In the genomic region with DNA sequence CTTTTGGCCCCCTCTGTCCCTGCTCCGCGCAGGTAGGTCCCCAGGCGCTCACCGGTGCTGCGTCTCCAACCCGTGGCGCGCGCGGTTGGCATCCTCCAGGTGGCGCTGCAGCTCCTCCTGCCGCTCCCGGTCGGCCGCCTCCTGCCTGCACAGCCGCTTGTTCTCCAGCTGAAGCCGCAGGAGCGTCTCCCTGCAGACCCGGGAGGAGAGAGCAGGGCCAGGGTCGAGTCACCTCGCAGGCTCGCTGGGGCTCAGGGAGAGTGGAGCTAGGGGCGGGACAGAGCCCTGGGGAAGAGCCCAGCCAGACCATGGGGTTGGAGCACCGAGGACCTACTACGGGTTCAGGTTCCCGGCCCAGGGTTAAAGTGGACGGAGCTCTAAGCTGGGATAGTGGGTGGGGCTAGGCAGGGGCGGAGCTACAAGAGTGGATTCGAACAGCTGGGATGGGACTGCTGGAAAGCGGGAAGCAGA, we compare ENCODE assay signal across 8 cellular contexts. TPM values are rescaled to one million over a fixed set of nuclear protein-coding genes. Genes with fewer than 3 reads are reported as not detected.
DNase-seq lines count a peak whose midpoint lies in the region; ATAC-seq, FAIRE-seq and TF ChIP-seq lines count a peak whose summit lies in the region.

No MANE protein-coding gene starts in this region.

- H2BK5ac ChIP-seq in H9 (ENCODE audit: insufficient read length, low read length), result no peak overlapping the region

- peak overlapping the region; percentile 33 to 69 (median 52); a peak in 17 of 20 replicates for H3K4me3 ChIP-seq in BLaER1 treated with 17β-estradiol and CSF1 and Interleukin-3, amounts not matched to agents 10 nM and 100 nM
- H3K4me3 ChIP-seq in K562, result peak overlapping the region; percentile 41
- peak overlapping the region; percentile 53 for H3K4me3 ChIP-seq in iPS-18a (ENCODE audit: low read length)

- no peak overlapping the region for H2BK20ac ChIP-seq in H9 (ENCODE audit: low read depth, low read length, poor library complexity, severe bottlenecking)

- peaks cover 9 to 17% of the 10 kb centered on the region in 2 experiments for H3K4me1 Mint-ChIP-seq in H9

- H3K79me2 ChIP-seq in H9 (ENCODE audit: insufficient read depth, low read length), result no peaks in the 10 kb centered on the region
- H3K79me2 ChIP-seq in K562 (ENCODE audit: control insufficient read depth, insufficient read depth, low read length), result no peaks in the 10 kb centered on the region

- H2BK12ac ChIP-seq in H9 (ENCODE audit: insufficient read length, low read depth, low read length), result no peak overlapping the region

- no peaks in the 10 kb centered on the region for H3K23me2 ChIP-seq in H9 (ENCODE audit: insufficient read length, low read depth, low read length, poor library complexity, severe bottlenecking)

- peak; percentile 89 for DNase-seq in H9
- peak; percentile 84 for DNase-seq in RPMI8226
- DNase-seq in K562 (ENCODE audit: extremely low read depth in 1 of 4, low spot score in 3 of 4), result peak; percentile 44 to 72 (median 54)
- peak; percentile 73 for DNase-seq in stimulated activated CD4-positive, alpha-beta T cell treated with anti-CD3 and anti-CD28 coated beads, Interleukin-12 subunit alpha, Interleukin-12 subunit beta, amount 100 ng/mL, for 4 hours

- CTCF ChIA-PET in K562 (lab: Yijun Ruan, JAX; ENCODE audit: low intra/inter-chr PET ratio), result interaction anchor here (0.6 to 1.3 kb wide), 2 partner anchors 30 to 49 kb away, joined by 5 to 6 read pairs; no protein-coding TSS in a partner anchor

- H3K79me1 ChIP-seq in H9 (ENCODE audit: insufficient read depth, low read depth, low read length, poor library complexity, severe bottlenecking), result no peaks in the 10 kb centered on the region

- H3K4ac ChIP-seq in H9 (ENCODE audit: low read depth, low read length), result no peak overlapping the region

- no peaks in the 10 kb centered on the region; a peak in 1 of 5 replicates for H3K9me3 Mint-ChIP-seq in H9

- no peak for TF ChIP-seq POLR2A in K562 (conservative IDR thresholded peaks at IDR 0.05)

- H4K20me1 ChIP-seq in BLaER1 treated with 17β-estradiol and CSF1 and Interleukin-3, amounts not matched to agents 10 nM and 100 nM, result peaks cover 0 to 19% (median 0%) of the 10 kb centered on the region in 11 experiments; a peak in 5 of 22 replicates
- H4K20me1 ChIP-seq in H9 (ENCODE audit: control insufficient read depth, insufficient read depth, insufficient read length) (no peaks in the 10 kb centered on the region), K562 (replicated peaks; ENCODE audit: control insufficient read depth, insufficient read depth, low read length) (no peaks in the 10 kb centered on the region)

- H3K18ac ChIP-seq in H9 (ENCODE audit: insufficient read length, low read depth, low read length), result no peak overlapping the region

- POLR2A ChIA-PET in K562 (lab: Yijun Ruan, JAX), result interaction anchor here (0.6 to 3.9 kb wide), 5 partner anchors 9 to 50 kb away, joined by 3 to 27 read pairs (median 5); partner anchors contain the start of genes JUNB and TNPO2

- BruUV-seq in K562 (replicated peaks; lab: Mats Ljungman, UMichigan), result no TSS peak

- H3K9ac ChIP-seq in BLaER1 treated with 17β-estradiol and CSF1 and Interleukin-3, amounts not matched to agents 10 nM and 100 nM, result peak overlapping the region in 10 of 11 experiments; percentile 3 to 61 (median 32); a peak in 12 of 22 replicates
- H3K9ac ChIP-seq in H9 (ENCODE audit: extremely low read depth, insufficient read length, low read length) (no peak overlapping the region), K562 (ENCODE audit: insufficient read depth in 1 of 2, low read depth in 2 of 2, low read length in 2 of 2) (peak overlapping the region in 1 of 2 experiments; percentile 53; a peak in 2 of 4 replicates), iPS-18a (ENCODE audit: low read length) (no peak overlapping the region)

- no peak overlapping the region for H3T11ph ChIP-seq in H9 (ENCODE audit: low read length)

- H3K4me3 Mint-ChIP-seq in H9, result peak overlapping the region; percentile 55 to 75

- no CpG with 5 or more reads among the region's 30 CpGs for WGBS in H9 (ENCODE audit: extremely low coverage, insufficient read length, low lambda C conversion rate)
- 43% methylated on average over 30 of the region's 30 CpGs for WGBS in K562 (ENCODE audit: insufficient coverage, low coverage, missing lambda C conversion rate)

- H2AFZ ChIP-seq in H9 (ENCODE audit: low read length), result no peak overlapping the region
- H2AFZ ChIP-seq in K562 (ENCODE audit: low read depth, low read length), result peak overlapping the region; percentile 77; the same call in 1 of the 2 replicates

- H3K27ac Mint-ChIP-seq in H9, result peak overlapping the region in 1 of 3 experiments; percentile 58; a peak in 3 of 7 replicates

- H4K5ac ChIP-seq in H9 (ENCODE audit: insufficient read length, low read depth, low read length), result no peak overlapping the region

- no peak overlapping the region for H3K27ac ChIP-seq in BLaER1 treated with 17β-estradiol and CSF1 and Interleukin-3, amounts not matched to agents 10 nM and 100 nM
- no peak overlapping the region for H3K27ac ChIP-seq in H9 (ENCODE audit: insufficient read length, low read depth, low read length)
- H3K27ac ChIP-seq in K562 (ENCODE audit: extremely low read depth, low read depth, low read length), result no peak overlapping the region
- no peak overlapping the region for H3K27ac ChIP-seq in iPS-18a (ENCODE audit: low read length)

- no peak overlapping the region for H3K56ac ChIP-seq in H9 (ENCODE audit: insufficient read length, low read depth, low read length)

- H4K91ac ChIP-seq in H9 (ENCODE audit: insufficient read length, low read depth, low read length), result no peak overlapping the region

- H2BK15ac ChIP-seq in H9 (ENCODE audit: low read depth, low read length), result no peak overlapping the region

- in situ Hi-C loops in K562 (cut with MboI), result loop anchor here (5.0 kb wide), 1 partner anchor 81 kb away; no protein-coding TSS in a partner anchor

- H3K36me3 Mint-ChIP-seq in H9 (ENCODE audit: insufficient read depth in 1 of 3, low read depth in 3 of 3), result peaks cover 34 to 68% (median 60%) of the 10 kb centered on the region in 3 experiments

- no peaks in the 10 kb centered on the region for H3K27me3 Mint-ChIP-seq in H9 (ENCODE audit: low read depth)

- ATAC-seq in K562 (peak; percentile 95), HG03354 (IDR thresholded peaks at IDR 0.05; ENCODE audit: poor library complexity, severe bottlenecking, unreplicated experiment) (no peak), HG03571 (IDR thresholded peaks at IDR 0.05; ENCODE audit: unreplicated experiment) (no peak)

- H3K4me1 ChIP-seq in BLaER1 treated with 17β-estradiol and CSF1 and Interleukin-3, amounts not matched to agents 10 nM and 100 nM, result peaks cover 12 to 24% (median 17%) of the 10 kb centered on the region in 10 experiments
- H3K4me1 ChIP-seq in H9 (ENCODE audit: insufficient read depth, low read length), result no peaks in the 10 kb centered on the region; the same call in 1 of the 2 replicates
- H3K4me1 ChIP-seq in K562 (replicated peaks in 1 of 2; ENCODE audit: control insufficient read depth in 2 of 2, insufficient read depth in 2 of 2, low read length in 2 of 2), result peaks cover 0 to 29% of the 10 kb centered on the region in 2 experiments; a peak in 2 of 5 replicates
- peaks cover 4% of the 10 kb centered on the region for H3K4me1 ChIP-seq in iPS-18a (ENCODE audit: control insufficient read depth, low read depth, low read length)

- TF ChIP-seq RAD21 in K562 (CRISPR knock-in tag; conservative IDR thresholded peaks at IDR 0.05 in 1 of 2, IDR thresholded peaks at IDR 0.05 in 1 of 2), result peak; percentile 18 to 60; a peak in 2 of 4 replicates

- intact Hi-C loops in K562 (cut with micrococcal nuclease), result no loop called here

- H3K14ac ChIP-seq in H9 (ENCODE audit: insufficient read depth, low read length), result no peak overlapping the region

- TF ChIP-seq CTCF in H9 (conservative IDR thresholded peaks at IDR 0.05) (peak; percentile 76), K562 (IDR thresholded peaks at IDR 0.05 in 2 of 3, conservative IDR thresholded peaks at IDR 0.05 in 1 of 3; ENCODE audit: insufficient read depth in 2 of 3, low read depth in 1 of 3, low read length in 3 of 3) (peak; percentile 51 to 92 (median 58); a peak in 5 of 6 replicates)

- no peaks in the 10 kb centered on the region for H3K27me3 ChIP-seq in BLaER1 treated with 17β-estradiol and CSF1 and Interleukin-3, amounts not matched to agents 10 nM and 100 nM
- H3K27me3 ChIP-seq in H9 (ENCODE audit: insufficient read depth, low read length), result no peaks in the 10 kb centered on the region
- no peaks in the 10 kb centered on the region for H3K27me3 ChIP-seq in K562 (ENCODE audit: control insufficient read depth in 2 of 2, insufficient read depth in 2 of 2, low read length in 2 of 2)
- H3K27me3 ChIP-seq in iPS-18a (ENCODE audit: control insufficient read depth, insufficient read depth, low read length), result no peaks in the 10 kb centered on the region

- no peak overlapping the region for H2AK5ac ChIP-seq in H9 (ENCODE audit: insufficient read length, low read length)

- no peak for FAIRE-seq in K562 (lab: Jason Lieb, UNC)

- H3K4me2 ChIP-seq in BLaER1 treated with 17β-estradiol and CSF1 and Interleukin-3, amounts not matched to agents 10 nM and 100 nM, result peak overlapping the region; percentile 65 to 93 (median 79)
- peak overlapping the region; percentile 9 for H3K4me2 ChIP-seq in H9 (ENCODE audit: insufficient read depth, insufficient read length, low read length)
- H3K4me2 ChIP-seq in K562 (ENCODE audit: insufficient read depth, low read length), result peak overlapping the region; percentile 69

- no peak for TF ChIP-seq EP300 in K562 (IDR thresholded peaks at IDR 0.05; ENCODE audit: low read length)

- H3K23ac ChIP-seq in H9 (ENCODE audit: insufficient read length, low read depth, low read length), result no peak overlapping the region

- no peak overlapping the region for H2BK120ac ChIP-seq in H9 (ENCODE audit: low read depth, low read length, poor library complexity, severe bottlenecking)

- H3K9me1 ChIP-seq in K562 (ENCODE audit: control insufficient read depth, insufficient read depth, low read length), result no peaks in the 10 kb centered on the region

- H4K8ac ChIP-seq in H9 (replicated peaks; ENCODE audit: insufficient read length, low read depth, low read length), result no peak overlapping the region

- H3K36me3 ChIP-seq in BLaER1 treated with 17β-estradiol and CSF1 and Interleukin-3, amounts not matched to agents 10 nM and 100 nM, result peaks cover 0 to 13% (median 6%) of the 10 kb centered on the region in 11 experiments; a peak in 11 of 22 replicates
- peaks cover 6% of the 10 kb centered on the region; the same call in 1 of the 3 replicates for H3K36me3 ChIP-seq in K562 (ENCODE audit: control insufficient read depth, insufficient read depth, low read length)
- peaks cover 12% of the 10 kb centered on the region for H3K36me3 ChIP-seq in iPS-18a (ENCODE audit: control insufficient read depth, low read depth, low read length)

- H3K9me3 ChIP-seq in BLaER1 treated with 17β-estradiol and CSF1 and Interleukin-3, amounts not matched to agents 10 nM and 100 nM (replicated peaks in 1 of 11), result no peaks in the 10 kb centered on the region
- H3K9me3 ChIP-seq in H9 (ENCODE audit: control insufficient read depth, low read depth, low read length) (no peaks in the 10 kb centered on the region), K562 (replicated peaks; ENCODE audit: control insufficient read depth, insufficient read depth, low read depth, low read length) (no peaks in the 10 kb centered on the region), iPS-18a (ENCODE audit: control insufficient read depth, low read depth, low read length) (no peaks in the 10 kb centered on the region)

RNA-seq across cellular contexts. Expression of gene HOOK2, which starts 9.3 kb away (rescaled TPM):
- total RNA-seq in H9 (2021) (56.8 and 64.7 TPM in 2 replicates), K562 (2014; rRNA removed) (15.0 and 15.2 TPM in 2 replicates), K562 (2014; rRNA removed; fragmentation: Illumina TruSeq; extraction: Trizol) (6.3 and 8.8 TPM in 2 replicates), K562 (2015; rRNA removed; fragmentation: Illumina TruSeq; extraction: Trizol) (6.6 and 8.7 TPM in 2 replicates), K562 (2021) (13.1 and 17.0 TPM in 2 replicates)
- 72.7 and 90.1 TPM in 2 replicates for total RNA-seq in K562 (2011; cell fraction: chromatin; rRNA removed; ENCODE audit: low replicate concordance)
- 32.6 and 41.0 TPM in 2 replicates for total RNA-seq in K562 (2011; cell fraction: nucleolus; rRNA removed)
- total RNA-seq in K562 (2011; cell fraction: nucleoplasm; rRNA removed), result 39.9 and 41.2 TPM in 2 replicates
- polyA plus RNA-seq in K562 (2011; rRNA removed) (9.9 and 15.3 TPM in 2 replicates), K562 (2014; fragmentation: Illumina TruSeq; extraction: Trizol) (12.9 and 14.1 TPM in 2 replicates), K562 (2014; fragmentation: Nextera tagmentation; extraction: Ambion mirVana) (1 to 10 TPM; 1.3 to 1.5 TPM), K562 (2014; rRNA removed) (16.1 and 17.2 TPM in 2 replicates)
- polyA plus RNA-seq in K562 (2011; cell fraction: cytosol; rRNA removed), result 7.1 and 8.6 TPM in 2 replicates
- polyA plus RNA-seq in K562 (2011; cell fraction: nucleus; rRNA removed), result 62.2 and 67.4 TPM in 2 replicates
- 14.8 and 27.9 TPM in 2 replicates for polyA plus RNA-seq in K562 (2012)
- 8.0 and 8.6 TPM in 2 replicates for polyA minus RNA-seq in K562 (2011; rRNA and poly(A)+ RNA removed)
- polyA minus RNA-seq in K562 (2011; cell fraction: cytosol; rRNA and poly(A)+ RNA removed), result 1.9 and 3.3 TPM in 2 replicates
- 16.7 and 17.0 TPM in 2 replicates for polyA minus RNA-seq in K562 (2011; cell fraction: nucleus; rRNA and poly(A)+ RNA removed)

RNA-seq across cellular contexts. Expression of gene BEST2, which starts 14.5 kb away (rescaled TPM):
- total RNA-seq in H9 (2021) (1.6 and 2.0 TPM in 2 replicates), K562 (2014; rRNA removed) (not detected in 2 replicates), K562 (2014; rRNA removed; fragmentation: Illumina TruSeq; extraction: Trizol) (not detected in 2 replicates), K562 (2015; rRNA removed; fragmentation: Illumina TruSeq; extraction: Trizol) (not detected in 2 replicates), K562 (2021) (not detected in 2 replicates)
- total RNA-seq in K562 (2011; cell fraction: chromatin; rRNA removed; ENCODE audit: low replicate concordance), result not detected in 2 replicates
- total RNA-seq in K562 (2011; cell fraction: nucleolus; rRNA removed), result 0.33 TPM in 1 of 2 replicates, not detected in the other
- not detected in 2 replicates for total RNA-seq in K562 (2011; cell fraction: nucleoplasm; rRNA removed)
- polyA plus RNA-seq in K562 (2011; rRNA removed) (not detected in 2 replicates), K562 (2014; fragmentation: Illumina TruSeq; extraction: Trizol) (not detected in 2 replicates), K562 (2014; fragmentation: Nextera tagmentation; extraction: Ambion mirVana) (not detected), K562 (2014; rRNA removed) (not detected in 2 replicates)
- 0.04 TPM in 1 of 2 replicates, not detected in the other for polyA plus RNA-seq in K562 (2011; cell fraction: cytosol; rRNA removed)
- polyA plus RNA-seq in K562 (2011; cell fraction: nucleus; rRNA removed), result not detected in 2 replicates
- not detected in 2 replicates for polyA plus RNA-seq in K562 (2012)
- polyA minus RNA-seq in K562 (2011; rRNA and poly(A)+ RNA removed), result not detected in 2 replicates
- polyA minus RNA-seq in K562 (2011; cell fraction: cytosol; rRNA and poly(A)+ RNA removed), result not detected in 2 replicates
- not detected in 2 replicates for polyA minus RNA-seq in K562 (2011; cell fraction: nucleus; rRNA and poly(A)+ RNA removed)

RNA-seq across cellular contexts. Expression of gene JUNB, which starts 25.2 kb away (rescaled TPM):
- total RNA-seq in H9 (2021), result 15.9 and 18.0 TPM in 2 replicates
- total RNA-seq in K562 (2011; cell fraction: chromatin; rRNA removed; ENCODE audit: low replicate concordance), result 8.5 and 33.0 TPM in 2 replicates
- 64.4 and 66.6 TPM in 2 replicates for total RNA-seq in K562 (2011; cell fraction: nucleolus; rRNA removed)
- total RNA-seq in K562 (2011; cell fraction: nucleoplasm; rRNA removed), result 24.6 and 29.1 TPM in 2 replicates
- total RNA-seq in K562 (2014; rRNA removed), result 74.7 and 94.7 TPM in 2 replicates
- 1.7 and 1.9 TPM in 2 replicates for total RNA-seq in K562 (2014; rRNA removed; fragmentation: Illumina TruSeq; extraction: Trizol)
- 13.1 and 15.6 TPM in 2 replicates for total RNA-seq in K562 (2015; rRNA removed; fragmentation: Illumina TruSeq; extraction: Trizol)
- 61.7 and 73.9 TPM in 2 replicates for total RNA-seq in K562 (2021)
- 15.9 and 19.8 TPM in 2 replicates for polyA plus RNA-seq in K562 (2011; rRNA removed)
- polyA plus RNA-seq in K562 (2011; cell fraction: cytosol; rRNA removed), result 26.0 and 124 TPM in 2 replicates
- 37.6 and 107 TPM in 2 replicates for polyA plus RNA-seq in K562 (2011; cell fraction: nucleus; rRNA removed)
- polyA plus RNA-seq in K562 (2012), result 33.9 and 59.6 TPM in 2 replicates
- polyA plus RNA-seq in K562 (2014; fragmentation: Illumina TruSeq; extraction: Trizol), result 4.4 and 19.9 TPM in 2 replicates
- polyA plus RNA-seq in K562 (2014; fragmentation: Nextera tagmentation; extraction: Ambion mirVana), result under 1 TPM; 0.23 to 0.56 TPM
- polyA plus RNA-seq in K562 (2014; rRNA removed), result 88.1 and 89.6 TPM in 2 replicates
- polyA minus RNA-seq in K562 (2011; rRNA and poly(A)+ RNA removed), result 2.7 and 3.9 TPM in 2 replicates
- polyA minus RNA-seq in K562 (2011; cell fraction: cytosol; rRNA and poly(A)+ RNA removed), result 23.1 and 26.1 TPM in 2 replicates
- polyA minus RNA-seq in K562 (2011; cell fraction: nucleus; rRNA and poly(A)+ RNA removed), result 31.7 and 39.2 TPM in 2 replicates

RNA-seq across cellular contexts. Expression of gene GET3, which starts 28.8 kb away (rescaled TPM):
- total RNA-seq in H9 (2021), result 81.3 and 81.6 TPM in 2 replicates
- 14.2 and 56.9 TPM in 2 replicates for total RNA-seq in K562 (2011; cell fraction: chromatin; rRNA removed; ENCODE audit: low replicate concordance)
- total RNA-seq in K562 (2011; cell fraction: nucleolus; rRNA removed), result 50.0 and 64.0 TPM in 2 replicates
- total RNA-seq in K562 (2011; cell fraction: nucleoplasm; rRNA removed), result 23.1 and 31.1 TPM in 2 replicates
- 67.7 and 89.3 TPM in 2 replicates for total RNA-seq in K562 (2014; rRNA removed)
- total RNA-seq in K562 (2014; rRNA removed; fragmentation: Illumina TruSeq; extraction: Trizol), result 21.6 and 26.0 TPM in 2 replicates
- total RNA-seq in K562 (2015; rRNA removed; fragmentation: Illumina TruSeq; extraction: Trizol), result 50.1 TPM in 2 replicates
- total RNA-seq in K562 (2021), result 51.8 and 55.3 TPM in 2 replicates
- 63.5 and 79.5 TPM in 2 replicates for polyA plus RNA-seq in K562 (2011; rRNA removed)
- 84.9 and 186 TPM in 2 replicates for polyA plus RNA-seq in K562 (2011; cell fraction: cytosol; rRNA removed)
- polyA plus RNA-seq in K562 (2011; cell fraction: nucleus; rRNA removed), result 67.3 and 105 TPM in 2 replicates
- 61.4 and 90.6 TPM in 2 replicates for polyA plus RNA-seq in K562 (2012)
- polyA plus RNA-seq in K562 (2014; fragmentation: Illumina TruSeq; extraction: Trizol), result 68.4 and 73.2 TPM in 2 replicates
- 10 to 100 TPM in 1 of 2 experiments, 1 to 10 TPM in 1; 8.3 to 29.1 TPM for polyA plus RNA-seq in K562 (2014; fragmentation: Nextera tagmentation; extraction: Ambion mirVana)
- 83.5 and 85.1 TPM in 2 replicates for polyA plus RNA-seq in K562 (2014; rRNA removed)
- polyA minus RNA-seq in K562 (2011; rRNA and poly(A)+ RNA removed), result 26.3 and 49.6 TPM in 2 replicates
- 25.6 and 35.6 TPM in 2 replicates for polyA minus RNA-seq in K562 (2011; cell fraction: cytosol; rRNA and poly(A)+ RNA removed)
- polyA minus RNA-seq in K562 (2011; cell fraction: nucleus; rRNA and poly(A)+ RNA removed), result 9.1 and 13.1 TPM in 2 replicates

RNA-seq across cellular contexts. Expression of gene TRIR, which starts 31.6 kb away (rescaled TPM):
- total RNA-seq in H9 (2021), result 154 and 161 TPM in 2 replicates
- 38.3 and 82.0 TPM in 2 replicates for total RNA-seq in K562 (2011; cell fraction: chromatin; rRNA removed; ENCODE audit: low replicate concordance)
- total RNA-seq in K562 (2011; cell fraction: nucleolus; rRNA removed), result 75.4 and 76.0 TPM in 2 replicates
- 75.5 and 81.6 TPM in 2 replicates for total RNA-seq in K562 (2011; cell fraction: nucleoplasm; rRNA removed)
- total RNA-seq in K562 (2014; rRNA removed), result 375 and 478 TPM in 2 replicates
- total RNA-seq in K562 (2014; rRNA removed; fragmentation: Illumina TruSeq; extraction: Trizol), result 97.4 and 105 TPM in 2 replicates
- total RNA-seq in K562 (2015; rRNA removed; fragmentation: Illumina TruSeq; extraction: Trizol), result 127 and 137 TPM in 2 replicates
- 158 and 173 TPM in 2 replicates for total RNA-seq in K562 (2021)
- polyA plus RNA-seq in K562 (2011; rRNA removed), result 137 and 153 TPM in 2 replicates
- polyA plus RNA-seq in K562 (2011; cell fraction: cytosol; rRNA removed), result 153 and 204 TPM in 2 replicates
- polyA plus RNA-seq in K562 (2011; cell fraction: nucleus; rRNA removed), result 104 and 117 TPM in 2 replicates
- 208 and 221 TPM in 2 replicates for polyA plus RNA-seq in K562 (2012)
- polyA plus RNA-seq in K562 (2014; fragmentation: Illumina TruSeq; extraction: Trizol), result 126 and 135 TPM in 2 replicates
- 10 to 100 TPM; 36.7 to 40.5 TPM for polyA plus RNA-seq in K562 (2014; fragmentation: Nextera tagmentation; extraction: Ambion mirVana)
- polyA plus RNA-seq in K562 (2014; rRNA removed), result 487 and 512 TPM in 2 replicates
- polyA minus RNA-seq in K562 (2011; rRNA and poly(A)+ RNA removed), result 52.4 and 52.9 TPM in 2 replicates
- polyA minus RNA-seq in K562 (2011; cell fraction: cytosol; rRNA and poly(A)+ RNA removed), result 32.0 and 35.9 TPM in 2 replicates
- 18.3 and 22.5 TPM in 2 replicates for polyA minus RNA-seq in K562 (2011; cell fraction: nucleus; rRNA and poly(A)+ RNA removed)

Comparison
In these comparisons a context has a peak if more than half of its experiments do, and no peak if none do; other contexts are left out.
1. H3K4me2 ChIP-seq: peak in every context shown above with its lines; median percentile 79 in BLaER1 treated with 17β-estradiol and CSF1 and Interleukin-3, amounts not matched to agents 10 nM and 100 nM; 69 in K562; 9 in H9.
2. H3K9ac ChIP-seq: peak in BLaER1 treated with 17β-estradiol and CSF1 and Interleukin-3, amounts not matched to agents 10 nM and 100 nM (10 of 11); none in H9 (single experiment) and iPS-18a (single experiment).
3. Peak in every context shown above with its lines, with median percentiles within 50 percentile points of each other: H3K4me3 ChIP-seq and DNase-seq.